Comparison of ENCODE assay signal across 11 cellular contexts in genomic region chr18:80210312-80211083, GRCh38. TPM values are rescaled to one million over a fixed set of nuclear protein-coding genes. Genes with fewer than 3 reads are reported as not detected.
DNase-seq lines count a peak whose midpoint lies in the region; ATAC-seq and TF ChIP-seq lines count a peak whose summit lies in the region.
"Had no signal": no experiment of that assay in that cellular context is flagged by ENCODE, and none has a peak within 500 bp of the region (broad histone marks: within the 10 kb centered on the region; RNA-seq: fewer than 3 reads in every experiment).

No MANE protein-coding gene starts in this region.

- H3K9me3 ChIP-seq in right atrium auricular region (peaks cover 0 to 4% of the 10 kb centered on the region in 2 donors), T-helper 17 cell (ENCODE audit: control insufficient read depth, low read length, poor library complexity, severe bottlenecking) (peaks cover 2% of the 10 kb centered on the region)
- H3K9me3 ChIP-seq: adrenal gland had no signal

- peak; percentile 54 for DNase-seq in right atrium auricular region (ENCODE audit: low spot score)
- DNase-seq in left cardiac atrium: no peak
- DNase-seq in astrocyte of the hippocampus (ENCODE audit: low read depth, low spot score): peak; percentile 17
- DNase-seq in GDM1 (lab: John Stamatoyannopoulos, UW): no peak
- DNase-seq in cerebellar nuclear complex (lab: John Stamatoyannopoulos, UW): no peak
- DNase-seq in T-helper 17 cell: no peak
- no peak for DNase-seq in activated T-helper 1 cell treated with anti-CD3 and anti-CD28 coated beads, Interleukin-12 subunit alpha, Interleukin-12 subunit beta, Interleukin-2, Interleukin-4 antibody, amounts not matched to agents 30 ng/mL and 10 ng/mL and 1 ng/mL, durations not matched to agents 14 hours and 24 hours and 36 hours (ENCODE audit: low spot score)
- DNase-seq: heart right ventricle, MM.1S had no signal

- H3K36me3 ChIP-seq in right atrium auricular region: no peaks in the 10 kb centered on the region
- H3K36me3 ChIP-seq: adrenal gland, heart right ventricle had no signal

- TF ChIP-seq CTCF in right atrium auricular region (IDR thresholded peaks at IDR 0.05): no peak

- ATAC-seq in left cardiac atrium: no peak
- ATAC-seq in HG03095 (IDR thresholded peaks at IDR 0.05; ENCODE audit: unreplicated experiment): peak; percentile 77
- ATAC-seq in T-helper 17 cell: no peak
- ATAC-seq: heart right ventricle had no signal

- no peak overlapping the region for H3K4me3 ChIP-seq in right atrium auricular region
- H3K4me3 ChIP-seq: adrenal gland, heart right ventricle had no signal

- no peaks in the 10 kb centered on the region for H3K27me3 ChIP-seq in right atrium auricular region
- H3K27me3 ChIP-seq: adrenal gland had no signal

- H3K27ac ChIP-seq in right atrium auricular region: no peak overlapping the region
- H3K27ac ChIP-seq: adrenal gland, heart right ventricle had no signal

- no peak overlapping the region for H3K27ac Mint-ChIP-seq in T-helper 17 cell
- no peak overlapping the region for H3K27ac Mint-ChIP-seq in activated T-helper 1 cell treated with anti-CD3 and anti-CD28 coated beads, Interleukin-12 subunit alpha, Interleukin-12 subunit beta, Interleukin-2, Interleukin-4 antibody, amounts not matched to agents 30 ng/mL and 10 ng/mL and 1 ng/mL, durations not matched to agents 14 hours and 24 hours and 36 hours

- H3K9me3 Mint-ChIP-seq in activated T-helper 1 cell treated with anti-CD3 and anti-CD28 coated beads, Interleukin-12 subunit alpha, Interleukin-12 subunit beta, Interleukin-2, Interleukin-4 antibody, amounts not matched to agents 30 ng/mL and 10 ng/mL and 1 ng/mL, durations not matched to agents 14 hours and 24 hours and 36 hours: no peaks in the 10 kb centered on the region

- H3K36me3 Mint-ChIP-seq in T-helper 17 cell (ENCODE audit: low read depth): peaks cover 1% of the 10 kb centered on the region
- no peaks in the 10 kb centered on the region for H3K36me3 Mint-ChIP-seq in activated T-helper 1 cell treated with anti-CD3 and anti-CD28 coated beads, Interleukin-12 subunit alpha, Interleukin-12 subunit beta, Interleukin-2, Interleukin-4 antibody, amounts not matched to agents 30 ng/mL and 10 ng/mL and 1 ng/mL, durations not matched to agents 14 hours and 24 hours and 36 hours (ENCODE audit: low read depth)

- no peak overlapping the region for H3K4me3 Mint-ChIP-seq in T-helper 17 cell
- H3K4me3 Mint-ChIP-seq in activated T-helper 1 cell treated with anti-CD3 and anti-CD28 coated beads, Interleukin-12 subunit alpha, Interleukin-12 subunit beta, Interleukin-2, Interleukin-4 antibody, amounts not matched to agents 30 ng/mL and 10 ng/mL and 1 ng/mL, durations not matched to agents 14 hours and 24 hours and 36 hours: no peak overlapping the region

- peaks cover 22% of the 10 kb centered on the region for H3K27me3 Mint-ChIP-seq in T-helper 17 cell
- peaks cover 5% of the 10 kb centered on the region for H3K27me3 Mint-ChIP-seq in activated T-helper 1 cell treated with anti-CD3 and anti-CD28 coated beads, Interleukin-12 subunit alpha, Interleukin-12 subunit beta, Interleukin-2, Interleukin-4 antibody, amounts not matched to agents 30 ng/mL and 10 ng/mL and 1 ng/mL, durations not matched to agents 14 hours and 24 hours and 36 hours (ENCODE audit: insufficient read depth)

- intact Hi-C loops in left cardiac atrium (cut with DNase I): no loop called here
- intact Hi-C loops in activated T-helper 1 cell treated with anti-CD3 and anti-CD28 coated beads, Interleukin-12 subunit alpha, Interleukin-12 subunit beta, Interleukin-2, Interleukin-4 antibody, amounts not matched to agents 30 ng/mL and 10 ng/mL and 1 ng/mL, durations not matched to agents 14 hours and 24 hours and 36 hours (cut with micrococcal nuclease): no loop called here

- no peaks in the 10 kb centered on the region for H3K4me1 Mint-ChIP-seq in T-helper 17 cell
- H3K4me1 Mint-ChIP-seq in activated T-helper 1 cell treated with anti-CD3 and anti-CD28 coated beads, Interleukin-12 subunit alpha, Interleukin-12 subunit beta, Interleukin-2, Interleukin-4 antibody, amounts not matched to agents 30 ng/mL and 10 ng/mL and 1 ng/mL, durations not matched to agents 14 hours and 24 hours and 36 hours (ENCODE audit: low read depth): no peaks in the 10 kb centered on the region

- no peaks in the 10 kb centered on the region for H3K4me1 ChIP-seq in right atrium auricular region
- H3K4me1 ChIP-seq: adrenal gland had no signal

RNA-seq across cellular contexts. Expression of gene PARD6G, which starts 36.8 kb away (rescaled TPM):
- 1 to 10 TPM; 1.9 to 2.8 TPM for total RNA-seq in right atrium auricular region
- 1 to 10 TPM; 3.9 to 4.1 TPM for total RNA-seq in left cardiac atrium
- 1 to 10 TPM; 1.1 to 3.5 TPM for total RNA-seq in T-helper 17 cell
- total RNA-seq in activated T-helper 1 cell treated with anti-CD3 and anti-CD28 coated beads, Interleukin-12 subunit alpha, Interleukin-12 subunit beta, Interleukin-2, Interleukin-4 antibody, amounts not matched to agents 30 ng/mL and 10 ng/mL and 1 ng/mL, durations not matched to agents 14 hours and 24 hours and 36 hours: 0.10 and 0.15 TPM in 2 replicates

Comparison
In these comparisons a context has a peak if more than half of its experiments do, and no peak if none do; other contexts are left out.
1. DNase-seq: peak in right atrium auricular region (single experiment) and astrocyte of the hippocampus (single experiment); none in left cardiac atrium (single experiment), GDM1 (single experiment), cerebellar nuclear complex (0 of 2), T-helper 17 cell (0 of 3) and activated T-helper 1 cell treated with anti-CD3 and anti-CD28 coated beads, Interleukin-12 subunit alpha, Interleukin-12 subunit beta, Interleukin-2, Interleukin-4 antibody, amounts not matched to agents 30 ng/mL and 10 ng/mL and 1 ng/mL, durations not matched to agents 14 hours and 24 hours and 36 hours (single experiment).